In genomic region chr12:116508145-116509121, GRCh38 we compare ENCODE assay signal across 8 cellular contexts. TPM values are rescaled to one million over a fixed set of nuclear protein-coding genes. Genes with fewer than 3 reads are reported as not detected.
A peak's percentile ranks its signal among the peaks of the same experiment; 100 is the strongest.
DNase-seq lines count a peak whose midpoint lies in the region; ATAC-seq and TF ChIP-seq lines count a peak whose summit lies in the region.

No MANE protein-coding gene starts in this region.

- H3K27me3 ChIP-seq in WERI-Rb-1 (ENCODE audit: insufficient read depth, low read depth, severe bottlenecking), result no peaks in the 10 kb centered on the region
- H3K27me3 ChIP-seq in gastroesophageal sphincter, result no peaks in the 10 kb centered on the region
- H3K27me3 ChIP-seq in ovary, result no peaks in the 10 kb centered on the region

- TF ChIP-seq CTCF in WERI-Rb-1 (IDR thresholded peaks at IDR 0.05; ENCODE audit: low read depth, low read length) (no peak), gastroesophageal sphincter (IDR thresholded peaks at IDR 0.05) (no peak), ovary (IDR thresholded peaks at IDR 0.05) (no peak)

- DNase-seq in NCI-H82 (lab: John Stamatoyannopoulos, UW) (peak; percentile 67), NCI-H82 treated with DMSO at 0.1 percent for 48 hours (lab: John Stamatoyannopoulos, UW; ENCODE audit: unreplicated experiment) (no peak), WERI-Rb-1 (peak; percentile 32), ovary (peak; percentile 57 to 82 (median 62)), COLO829 (ENCODE audit: low spot score) (no peak), mesenteric fat pad (ENCODE audit: low spot score) (no peak)

- TF ChIP-seq EP300 in gastroesophageal sphincter (IDR thresholded peaks at IDR 0.05), result no peak
- no peak for TF ChIP-seq EP300 in ovary (IDR thresholded peaks at IDR 0.05)

- no peak overlapping the region for H3K27ac ChIP-seq in WERI-Rb-1
- peak overlapping the region in 3 of 4 donors; percentile 67 to 76 (median 76) for H3K27ac ChIP-seq in gastroesophageal sphincter
- H3K27ac ChIP-seq in ovary, result peak overlapping the region; percentile 3 to 53

- H3K4me1 ChIP-seq in gastroesophageal sphincter, result peaks cover 0 to 21% (median 8%) of the 10 kb centered on the region in 3 donors
- peaks cover 7% of the 10 kb centered on the region for H3K4me1 ChIP-seq in ovary (ENCODE audit: insufficient read depth)

- intact Hi-C loops in ovary (cut with DNase I), result no loop called here

- H3K9me3 ChIP-seq in WERI-Rb-1 (ENCODE audit: severe bottlenecking) (no peaks in the 10 kb centered on the region), gastroesophageal sphincter (no peaks in the 10 kb centered on the region), ovary (no peaks in the 10 kb centered on the region)

- ATAC-seq in gastroesophageal sphincter, result peak; percentile 70
- ATAC-seq in GM21825 (IDR thresholded peaks at IDR 0.05; ENCODE audit: unreplicated experiment), result no peak

- WGBS in gastroesophageal sphincter (ENCODE audit: low coverage in 1 of 2), 2 donors, result 5 to 40% methylated on average over 1 to 21 of the region's 60 CpGs
- 1 to 4% (median 1%) methylated on average over 45 to 60 of the region's 60 CpGs for WGBS in ovary, 3 donors

- H3K4me3 ChIP-seq in WERI-Rb-1 (ENCODE audit: low read depth, low read length) (peak overlapping the region; percentile 44), gastroesophageal sphincter (peak overlapping the region; percentile 31 to 52), ovary (peak overlapping the region; percentile 37)

- H3K36me3 ChIP-seq in WERI-Rb-1 (no peaks in the 10 kb centered on the region), gastroesophageal sphincter (no peaks in the 10 kb centered on the region), ovary (no peaks in the 10 kb centered on the region)

- TF ChIP-seq POLR2A in gastroesophageal sphincter (IDR thresholded peaks at IDR 0.05) (no peak), ovary (IDR thresholded peaks at IDR 0.05) (no peak)

RNA-seq across cellular contexts. Expression of gene MAP1LC3B2, which starts 50.7 kb away (rescaled TPM):
- 1 to 10 TPM in 3 of 4 donors, not detected in 1; 1.1 to 1.8 (median 1.8) TPM for total RNA-seq in gastroesophageal sphincter
- 1 to 10 TPM in 6 of 7 donors, under 1 TPM in 1; 0.80 to 9.9 (median 3.1) TPM for total RNA-seq in ovary
- 1 to 10 TPM; 2.1 to 2.2 TPM for polyA plus RNA-seq in ovary
- total RNA-seq in mesenteric fat pad, result 1.1 TPM

Comparison
In these comparisons a context has a peak if more than half of its experiments do, and no peak if none do; other contexts are left out.
1. DNase-seq: peak in NCI-H82 (single experiment), WERI-Rb-1 (single experiment) and ovary (5 of 5); none in NCI-H82 treated with DMSO at 0.1 percent for 48 hours (single experiment), COLO829 (single experiment) and mesenteric fat pad (single experiment).
2. Peak in every context shown above with its lines, with median percentiles within 50 percentile points of each other: H3K4me3 ChIP-seq.